ENCODE assay signal across 1 cellular context in the genomic region with DNA sequence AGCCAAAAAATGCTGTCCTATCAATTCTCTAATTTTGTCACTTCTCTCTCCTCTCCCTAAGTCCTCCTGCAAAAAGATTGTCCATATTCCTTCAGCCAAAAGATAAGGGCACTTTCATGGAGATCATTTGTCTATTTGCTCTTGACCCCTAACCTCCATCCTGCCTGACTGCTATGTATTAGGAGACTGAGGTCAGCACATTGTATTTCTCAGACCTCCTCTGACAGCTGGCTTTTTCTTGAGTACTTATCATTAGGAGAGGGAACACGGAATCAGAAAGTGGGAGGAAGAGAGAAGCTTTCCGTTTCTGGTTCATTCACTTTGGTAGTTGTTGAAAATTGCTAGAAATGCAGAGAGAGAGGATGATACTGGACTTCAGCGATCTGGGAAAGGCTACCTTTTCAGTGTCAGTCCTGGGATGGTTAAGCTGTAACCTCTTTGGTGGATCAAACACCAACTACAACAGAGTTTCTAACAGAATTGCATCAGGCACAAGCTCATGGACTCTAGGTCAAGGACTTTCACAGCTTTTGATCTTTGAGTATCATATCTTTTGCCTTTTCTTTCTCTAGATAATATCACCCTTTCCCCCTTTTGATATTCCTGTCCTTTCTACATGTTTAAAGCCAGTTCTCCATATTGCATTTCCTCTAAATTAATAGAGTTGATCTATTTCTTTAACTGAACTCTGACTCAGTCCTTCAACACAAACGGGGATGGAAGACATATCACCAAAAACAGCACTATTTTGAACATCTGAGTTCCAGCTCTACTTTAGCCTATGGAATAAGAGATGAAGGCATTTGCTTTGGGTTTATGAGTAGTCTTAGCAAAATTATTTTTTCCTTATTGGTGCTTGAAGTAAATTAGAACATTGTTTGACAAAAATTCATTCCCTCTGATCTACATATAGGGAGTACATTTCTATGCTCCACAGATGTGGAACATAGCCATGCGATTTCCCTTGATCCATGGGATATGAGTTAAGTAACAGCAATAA.
TF ChIP-seq lines count a peak whose summit lies in the region.

No MANE protein-coding gene starts in this region.

TF ChIP-seq in HepG2, 621 proteins besides CTCF, POLR2A, EP300 and RAD21 (continued from another document):
- TF ChIP-seq, protein P1, sequence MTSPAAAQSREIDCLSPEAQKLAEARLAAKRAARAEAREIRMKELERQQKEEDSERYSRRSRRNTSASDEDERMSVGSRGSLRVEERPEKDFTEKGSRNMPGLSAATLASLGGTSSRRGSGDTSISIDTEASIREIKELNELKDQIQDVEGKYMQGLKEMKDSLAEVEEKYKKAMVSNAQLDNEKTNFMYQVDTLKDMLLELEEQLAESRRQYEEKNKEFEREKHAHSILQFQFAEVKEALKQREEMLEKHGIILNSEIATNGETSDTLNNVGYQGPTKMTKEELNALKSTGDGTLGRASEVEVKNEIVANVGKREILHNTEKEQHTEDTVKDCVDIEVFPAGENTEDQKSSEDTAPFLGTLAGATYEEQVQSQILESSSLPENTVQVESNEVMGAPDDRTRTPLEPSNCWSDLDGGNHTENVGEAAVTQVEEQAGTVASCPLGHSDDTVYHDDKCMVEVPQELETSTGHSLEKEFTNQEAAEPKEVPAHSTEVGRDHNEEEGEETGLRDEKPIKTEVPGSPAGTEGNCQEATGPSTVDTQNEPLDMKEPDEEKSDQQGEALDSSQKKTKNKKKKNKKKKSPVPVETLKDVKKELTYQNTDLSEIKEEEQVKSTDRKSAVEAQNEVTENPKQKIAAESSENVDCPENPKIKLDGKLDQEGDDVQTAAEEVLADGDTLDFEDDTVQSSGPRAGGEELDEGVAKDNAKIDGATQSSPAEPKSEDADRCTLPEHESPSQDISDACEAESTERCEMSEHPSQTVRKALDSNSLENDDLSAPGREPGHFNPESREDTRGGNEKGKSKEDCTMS (CRISPR knock-in tag; conservative IDR thresholded peaks at IDR 0.05): no peak
- TF ChIP-seq ZNF343 (CRISPR knock-in tag; IDR thresholded peaks at IDR 0.05) (no peak), ZNF546 (CRISPR knock-in tag; conservative IDR thresholded peaks at IDR 0.05) (no peak), ZNF44 (CRISPR knock-in tag; IDR thresholded peaks at IDR 0.05) (no peak), RXRB (CRISPR knock-in tag; IDR thresholded peaks at IDR 0.05; ENCODE audit: borderline replicate concordance) (peak; percentile 91), KAT8 (CRISPR knock-in tag; IDR thresholded peaks at IDR 0.05) (no peak; the same call in none of the 2 replicates), FOXO4 (CRISPR knock-in tag; conservative IDR thresholded peaks at IDR 0.05) (no peak), ATF7-NPFF (CRISPR knock-in tag; IDR thresholded peaks at IDR 0.05; ENCODE audit: low read depth) (no peak), NAIF1 (CRISPR knock-in tag; IDR thresholded peaks at IDR 0.05; ENCODE audit: borderline replicate concordance) (0 out of 2 replicates have a peak, but pooled peaks have one; percentile 36), SAFB2 (CRISPR knock-in tag; IDR thresholded peaks at IDR 0.05; ENCODE audit: borderline replicate concordance, low read depth) (no peak)
- TF ChIP-seq, protein P2, sequence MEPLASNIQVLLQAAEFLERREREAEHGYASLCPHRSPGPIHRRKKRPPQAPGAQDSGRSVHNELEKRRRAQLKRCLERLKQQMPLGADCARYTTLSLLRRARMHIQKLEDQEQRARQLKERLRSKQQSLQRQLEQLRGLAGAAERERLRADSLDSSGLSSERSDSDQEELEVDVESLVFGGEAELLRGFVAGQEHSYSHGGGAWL (CRISPR knock-in tag; IDR thresholded peaks at IDR 0.05): no peak
